In genomic region chr11:44065161-44065571, GRCh38 we compare ENCODE assay signal across 9 cellular contexts. TPM values are rescaled to one million over a fixed set of nuclear protein-coding genes. Genes with fewer than 3 reads are reported as not detected.
DNase-seq lines count a peak whose midpoint lies in the region; ATAC-seq, FAIRE-seq and TF ChIP-seq lines count a peak whose summit lies in the region.
"Had no signal": no experiment of that assay in that cellular context is flagged by ENCODE, and none has a peak within 500 bp of the region (broad histone marks: within the 10 kb centered on the region; RNA-seq: fewer than 3 reads in every experiment).

No MANE protein-coding gene starts in this region.

- peak overlapping the region; percentile 84 for H3K9ac ChIP-seq in endothelial cell of umbilical vein (replicated peaks; ENCODE audit: extremely low read depth, insufficient read depth, low read length)

- no peak overlapping the region for H3K27ac Mint-ChIP-seq in progenitor cell of endocrine pancreas

- ATAC-seq in GM18907 (IDR thresholded peaks at IDR 0.05; ENCODE audit: unreplicated experiment) (no peak), GM19452 (IDR thresholded peaks at IDR 0.05; ENCODE audit: unreplicated experiment) (no peak), upper lobe of left lung (ENCODE audit: low FRiP score in 2 of 2) (no peak)

- no peak for TF ChIP-seq EP300 in upper lobe of left lung (IDR thresholded peaks at IDR 0.05)

- no peaks in the 10 kb centered on the region for H4K20me1 ChIP-seq in endothelial cell of umbilical vein (replicated peaks; ENCODE audit: control insufficient read depth, extremely low read depth, insufficient read depth, low read length)

- FAIRE-seq in endothelial cell of umbilical vein (lab: Jason Lieb, UNC), result no peak
- FAIRE-seq: G401.6 had no signal

- H3K4me3 ChIP-seq in NB4 (ENCODE audit: low read depth, low read length), result peak overlapping the region; percentile 80
- no peak overlapping the region for H3K4me3 ChIP-seq in endothelial cell of umbilical vein (replicated peaks in 1 of 3; ENCODE audit: insufficient read depth in 1 of 3, low read depth in 1 of 3, low read length in 3 of 3)
- no peak overlapping the region for H3K4me3 ChIP-seq in upper lobe of left lung

- no peaks in the 10 kb centered on the region for H3K79me2 ChIP-seq in endothelial cell of umbilical vein (ENCODE audit: control insufficient read depth, insufficient read depth, low read length)

- dilution Hi-C loops in endothelial cell of umbilical vein (cut with MboI; ENCODE audit: extremely low pct_ligation_motif_present, low sequenced_read_pairs), result no loop called here

- peaks cover 10% of the 10 kb centered on the region for H3K4me1 ChIP-seq in endothelial cell of umbilical vein (ENCODE audit: control insufficient read depth, extremely low read depth, insufficient read depth, low read length)
- peaks cover 5 to 18% (median 11%) of the 10 kb centered on the region in 4 donors for H3K4me1 ChIP-seq in upper lobe of left lung

- H3K27me3 Mint-ChIP-seq in progenitor cell of endocrine pancreas, result peaks cover 22% of the 10 kb centered on the region

- whole genome bisulfite sequencing in upper lobe of left lung, 2 donors, result 64 to 71% methylated on average over 3 of the region's 3 CpGs

- H3K36me3 Mint-ChIP-seq in progenitor cell of endocrine pancreas (ENCODE audit: insufficient read depth), result peaks cover 2% of the 10 kb centered on the region

- H3K27ac ChIP-seq in endothelial cell of umbilical vein (ENCODE audit: insufficient read depth, low read depth, low read length) (no peak overlapping the region), upper lobe of left lung (peak overlapping the region in 2 of 4 donors; percentile 84 to 90)

- CTCF ChIA-PET in endothelial cell of umbilical vein (lab: Charles Lee) (interaction anchor here (1.9 kb wide), 1 partner anchor 29 kb away, joined by 20 read pairs; no protein-coding TSS in a partner anchor), HEK293T (lab: Yijun Ruan, JAX) (no interaction called here)

- H3K4me3 Mint-ChIP-seq in progenitor cell of endocrine pancreas (ENCODE audit: low read depth), result peak overlapping the region; percentile 88

- intact Hi-C loops in endothelial cell of umbilical vein (cut with micrococcal nuclease), result no loop called here

- TF ChIP-seq POLR2A in NB4 (IDR thresholded peaks at IDR 0.05; ENCODE audit: extremely low read depth, insufficient read length) (no peak), endothelial cell of umbilical vein (IDR thresholded peaks at IDR 0.05; ENCODE audit: low read depth, low read length) (no peak), upper lobe of left lung (IDR thresholded peaks at IDR 0.05) (no peak)

- H3K9me3 ChIP-seq in endothelial cell of umbilical vein (replicated peaks; ENCODE audit: control insufficient read depth, insufficient read depth, low read length), result no peaks in the 10 kb centered on the region
- H3K9me3 ChIP-seq in upper lobe of left lung, result no peaks in the 10 kb centered on the region

- H3K4me1 Mint-ChIP-seq in progenitor cell of endocrine pancreas (ENCODE audit: low read depth), result peaks cover 18% of the 10 kb centered on the region

- POLR2A ChIA-PET in endothelial cell of umbilical vein (lab: Charles Lee), result no interaction called here
- POLR2A ChIA-PET in HEK293T (lab: Yijun Ruan, JAX), result no interaction called here

- H3K4me2 ChIP-seq in endothelial cell of umbilical vein (ENCODE audit: insufficient read depth, low read length), result peak overlapping the region; percentile 72

- no peaks in the 10 kb centered on the region for H3K9me3 Mint-ChIP-seq in progenitor cell of endocrine pancreas (ENCODE audit: low read depth)

- H3K9me1 ChIP-seq in endothelial cell of umbilical vein (replicated peaks; ENCODE audit: control insufficient read depth, extremely low read depth, insufficient read depth, low read length), result no peaks in the 10 kb centered on the region

- no peaks in the 10 kb centered on the region for H3K36me3 ChIP-seq in endothelial cell of umbilical vein (ENCODE audit: control insufficient read depth in 2 of 2, extremely low read depth in 1 of 2, insufficient read depth in 2 of 2, low read length in 2 of 2)
- H3K36me3 ChIP-seq in upper lobe of left lung, result no peaks in the 10 kb centered on the region

- peaks cover 0 to 6% of the 10 kb centered on the region in 2 experiments for H3K27me3 ChIP-seq in endothelial cell of umbilical vein (ENCODE audit: control insufficient read depth in 2 of 2, insufficient read depth in 2 of 2, low read length in 2 of 2)
- no peaks in the 10 kb centered on the region for H3K27me3 ChIP-seq in upper lobe of left lung

- no peak for TF ChIP-seq CTCF in NB4 (IDR thresholded peaks at IDR 0.05; ENCODE audit: low read depth, low read length)
- TF ChIP-seq CTCF in endothelial cell of umbilical vein (IDR thresholded peaks at IDR 0.05; ENCODE audit: extremely low read depth in 1 of 2, insufficient read depth in 1 of 2, low read depth in 1 of 2, low read length in 2 of 2), result no peak
- no peak for TF ChIP-seq CTCF in progenitor cell of endocrine pancreas (IDR thresholded peaks at IDR 0.05; ENCODE audit: unreplicated experiment)
- no peak for TF ChIP-seq CTCF in upper lobe of left lung (IDR thresholded peaks at IDR 0.05)

- H2AFZ ChIP-seq in endothelial cell of umbilical vein (ENCODE audit: low read depth, low read length), result no peak overlapping the region

- DNase-seq in ELF-1 (ENCODE audit: low read depth, low spot score), result peak; percentile 64
- no peak for DNase-seq in NB4 (ENCODE audit: low read depth)
- no peak for DNase-seq in endothelial cell of umbilical vein (ENCODE audit: low read depth, low spot score)
- no peak for DNase-seq in progenitor cell of endocrine pancreas (ENCODE audit: low spot score, unreplicated experiment)
- DNase-seq in HEK293T (ENCODE audit: extremely low spot score), result no peak
- DNase-seq in upper lobe of left lung, result no peak

- no TSS peak for BruUV-seq in endothelial cell of umbilical vein (replicated peaks; lab: Mats Ljungman, UMichigan)

TF ChIP-seq in endothelial cell of umbilical vein, 7 proteins besides CTCF, POLR2A, EP300 and RAD21 (continues in another document):
- TF ChIP-seq MAX (IDR thresholded peaks at IDR 0.05; ENCODE audit: insufficient read depth, insufficient read length) (no peak), POLR2AphosphoS5 (IDR thresholded peaks at IDR 0.05; ENCODE audit: insufficient read depth, low read depth, low read length) (no peak), EZH2 (IDR thresholded peaks at IDR 0.05; ENCODE audit: borderline replicate concordance, low read depth, low read length, severe bottlenecking) (no peak), FOS (IDR thresholded peaks at IDR 0.05; ENCODE audit: borderline replicate concordance, insufficient read depth, low read length) (no peak), JUN (IDR thresholded peaks at IDR 0.05; ENCODE audit: borderline replicate concordance, insufficient read depth, insufficient read length, low read depth) (no peak)

TF ChIP-seq in HEK293T, 16 proteins besides CTCF, POLR2A, EP300 and RAD21 (continues in another document):
- TF ChIP-seq FOXK2 (IDR thresholded peaks at IDR 0.05) (no peak), SP1 (IDR thresholded peaks at IDR 0.05) (no peak), HDGF (IDR thresholded peaks at IDR 0.05; ENCODE audit: borderline replicate concordance) (no peak), ELF4 (IDR thresholded peaks at IDR 0.05) (no peak), SUZ12 (IDR thresholded peaks at IDR 0.05) (no peak), LEF1 (IDR thresholded peaks at IDR 0.05; ENCODE audit: borderline replicate concordance) (no peak), ARNT (IDR thresholded peaks at IDR 0.05) (no peak), L3MBTL2 (conservative IDR thresholded peaks at IDR 0.05) (no peak)

RNA-seq across cellular contexts. Expression of gene ACCS, which starts 0.9 kb away (rescaled TPM):
- total RNA-seq in endothelial cell of umbilical vein (8.6 and 10.0 TPM in 2 replicates), progenitor cell of endocrine pancreas (30.5 and 33.5 TPM in 2 replicates), upper lobe of left lung (100 to 1,000 TPM in 1 of 6 donors, 10 to 100 TPM in 5; 15.4 to 120 (median 34.0) TPM)
- 18.8 and 22.7 TPM in 2 replicates for polyA plus RNA-seq in endothelial cell of umbilical vein
- polyA plus RNA-seq in endothelial cell of umbilical vein (2011; cell fraction: cytosol; rRNA removed), result 4.2 and 8.3 TPM in 2 replicates
- 249 and 285 TPM in 2 replicates for polyA plus RNA-seq in endothelial cell of umbilical vein (2011; cell fraction: nucleus; rRNA removed)
- 6.9 TPM in 2 replicates for polyA plus RNA-seq in endothelial cell of umbilical vein (2012)
- polyA minus RNA-seq in endothelial cell of umbilical vein, result 19.9 and 22.2 TPM in 2 replicates
- 2.2 TPM for polyA minus RNA-seq in endothelial cell of umbilical vein (2011; cell fraction: cytosol; rRNA and poly(A)+ RNA removed)
- 30.6 and 34.4 TPM in 2 replicates for polyA minus RNA-seq in endothelial cell of umbilical vein (2011; cell fraction: nucleus; rRNA and poly(A)+ RNA removed)

RNA-seq across cellular contexts. Expression of gene ACCSL, which starts 17.4 kb away (rescaled TPM):
- total RNA-seq in endothelial cell of umbilical vein (not detected in 2 replicates), progenitor cell of endocrine pancreas (not detected in 2 replicates), upper lobe of left lung (not detected)
- not detected in 2 replicates for polyA plus RNA-seq in endothelial cell of umbilical vein
- polyA plus RNA-seq in endothelial cell of umbilical vein (2011; cell fraction: cytosol; rRNA removed), result not detected in 2 replicates
- polyA plus RNA-seq in endothelial cell of umbilical vein (2011; cell fraction: nucleus; rRNA removed), result not detected in 2 replicates
- not detected in 2 replicates for polyA plus RNA-seq in endothelial cell of umbilical vein (2012)
- polyA minus RNA-seq in endothelial cell of umbilical vein, result not detected in 2 replicates
- not detected for polyA minus RNA-seq in endothelial cell of umbilical vein (2011; cell fraction: cytosol; rRNA and poly(A)+ RNA removed)
- not detected in 2 replicates for polyA minus RNA-seq in endothelial cell of umbilical vein (2011; cell fraction: nucleus; rRNA and poly(A)+ RNA removed)

RNA-seq across cellular contexts. Expression of gene EXT2, which starts 30.3 kb away (rescaled TPM):
- total RNA-seq in endothelial cell of umbilical vein (50.9 and 65.1 TPM in 2 replicates), progenitor cell of endocrine pancreas (73.9 and 76.3 TPM in 2 replicates), upper lobe of left lung (10 to 100 TPM; 45.3 to 64.0 (median 57.4) TPM)
- 54.9 and 60.3 TPM in 2 replicates for polyA plus RNA-seq in endothelial cell of umbilical vein
- 56.0 and 59.0 TPM in 2 replicates for polyA plus RNA-seq in endothelial cell of umbilical vein (2011; cell fraction: cytosol; rRNA removed)
- polyA plus RNA-seq in endothelial cell of umbilical vein (2011; cell fraction: nucleus; rRNA removed), result 48.7 and 51.7 TPM in 2 replicates
- polyA plus RNA-seq in endothelial cell of umbilical vein (2012), result 92.1 and 98.7 TPM in 2 replicates
- polyA minus RNA-seq in endothelial cell of umbilical vein, result 104 and 110 TPM in 2 replicates
- polyA minus RNA-seq in endothelial cell of umbilical vein (2011; cell fraction: cytosol; rRNA and poly(A)+ RNA removed), result 31.7 TPM
- polyA minus RNA-seq in endothelial cell of umbilical vein (2011; cell fraction: nucleus; rRNA and poly(A)+ RNA removed), result 57.8 and 61.4 TPM in 2 replicates
